ENCODE assay signal across 15 cellular contexts in the genomic region with DNA sequence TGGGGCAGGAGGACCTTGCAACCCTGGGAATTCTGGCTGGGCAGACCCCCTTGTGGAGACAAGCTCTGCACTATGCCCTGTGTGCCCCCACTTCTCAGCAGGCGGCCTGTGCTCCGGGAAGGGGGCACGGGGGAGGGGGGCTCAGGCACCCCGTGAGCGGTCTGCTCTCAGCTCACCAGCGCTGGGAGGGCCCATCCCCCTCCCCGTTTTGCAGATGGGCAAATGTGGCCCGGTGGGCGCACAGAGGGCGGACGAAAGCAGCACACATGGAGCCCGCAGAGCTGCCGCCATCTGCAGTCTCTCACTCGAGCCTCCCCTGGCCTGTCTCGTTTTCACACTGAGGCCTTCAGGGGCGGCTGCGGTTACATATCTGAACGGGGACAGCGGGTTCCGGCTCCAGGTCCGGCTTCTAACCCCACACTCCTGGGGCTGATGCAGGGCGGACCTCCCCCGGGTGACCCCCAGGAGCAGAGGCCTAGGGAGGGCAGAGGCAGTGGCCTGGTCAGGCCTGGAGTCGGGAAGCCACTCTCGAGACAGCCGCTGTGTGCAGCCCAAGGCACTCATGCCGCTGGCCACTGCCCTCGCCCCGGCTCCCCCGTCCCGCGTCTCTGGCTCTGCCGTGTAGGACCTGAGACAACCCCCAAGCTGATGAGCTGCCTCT. TPM values are rescaled to one million over a fixed set of nuclear protein-coding genes. Genes with fewer than 3 reads are reported as not detected.
DNase-seq lines count a peak whose midpoint lies in the region; ATAC-seq, FAIRE-seq and TF ChIP-seq lines count a peak whose summit lies in the region.
"Had no signal": no experiment of that assay in that cellular context is flagged by ENCODE, and none has a peak within 500 bp of the region (broad histone marks: within the 10 kb centered on the region; RNA-seq: fewer than 3 reads in every experiment).

No MANE protein-coding gene starts in this region.

- in situ Hi-C loops in K562 (cut with MboI) = no loop called here

- TF ChIP-seq RAD21 in K562 (CRISPR knock-in tag; conservative IDR thresholded peaks at IDR 0.05 in 1 of 2, IDR thresholded peaks at IDR 0.05 in 1 of 2) = no peak

- TF ChIP-seq POLR2A in K562 (conservative IDR thresholded peaks at IDR 0.05) = no peak
- no peak for TF ChIP-seq POLR2A in spleen (IDR thresholded peaks at IDR 0.05)

- TF ChIP-seq EP300 in K562 (IDR thresholded peaks at IDR 0.05; ENCODE audit: low read length) = no peak

- intact Hi-C loops in K562 (cut with micrococcal nuclease) = no loop called here
- intact Hi-C loops in right cardiac atrium (cut with DNase I) = no loop called here
- intact Hi-C loops in spleen (cut with DNase I; ENCODE audit: low total_unique reads) = no loop called here

- no peak for FAIRE-seq in K562 (lab: Jason Lieb, UNC)
- FAIRE-seq: A549, H54 had no signal

- no peak overlapping the region for H2AFZ ChIP-seq in K562 (ENCODE audit: low read depth, low read length)

- peaks cover 0 to 43% of the 10 kb centered on the region in 2 experiments; a peak in 2 of 5 replicates for H3K4me1 ChIP-seq in K562 (replicated peaks in 1 of 2; ENCODE audit: control insufficient read depth in 2 of 2, insufficient read depth in 2 of 2, low read length in 2 of 2)
- H3K4me1 ChIP-seq in right cardiac atrium (ENCODE audit: control insufficient read depth, insufficient read depth, low read length) = no peaks in the 10 kb centered on the region
- H3K4me1 ChIP-seq in spleen = peaks cover 11 to 35% (median 23%) of the 10 kb centered on the region in 6 donors
- H3K4me1 ChIP-seq: A549 had no signal

- H3K27ac ChIP-seq in K562 (ENCODE audit: extremely low read depth, low read depth, low read length) (no peak overlapping the region), right cardiac atrium (ENCODE audit: low read length) (no peak overlapping the region), spleen (no peak overlapping the region)
- H3K27ac ChIP-seq: A549 had no signal

- BruUV-seq in K562 (replicated peaks; lab: Mats Ljungman, UMichigan) = no TSS peak

- H3K79me2 ChIP-seq in K562 (ENCODE audit: control insufficient read depth, insufficient read depth, low read length) = no peaks in the 10 kb centered on the region

- no peaks in the 10 kb centered on the region for H3K9me1 ChIP-seq in K562 (ENCODE audit: control insufficient read depth, insufficient read depth, low read length)

- H3K4me3 ChIP-seq in H7 (ENCODE audit: insufficient read depth, low read depth, low read length) (no peak overlapping the region), K562 (no peak overlapping the region), right cardiac atrium (ENCODE audit: low read length) (no peak overlapping the region), spleen (no peak overlapping the region)
- H3K4me3 ChIP-seq: A549 had no signal

- H3K36me3 ChIP-seq in H7 (replicated peaks; ENCODE audit: control insufficient read depth, insufficient read depth, low read length) (no peaks in the 10 kb centered on the region), K562 (ENCODE audit: control insufficient read depth, insufficient read depth, low read length) (no peaks in the 10 kb centered on the region), spleen (no peaks in the 10 kb centered on the region)

- TF ChIP-seq CTCF in K562 (IDR thresholded peaks at IDR 0.05 in 2 of 3, conservative IDR thresholded peaks at IDR 0.05 in 1 of 3; ENCODE audit: insufficient read depth in 2 of 3, low read depth in 1 of 3, low read length in 3 of 3) (no peak), spleen (IDR thresholded peaks at IDR 0.05 in 8 of 11, conservative IDR thresholded peaks at IDR 0.05 in 3 of 11) (no peak)

- no peaks in the 10 kb centered on the region; the same call in none of the 2 replicates for H4K20me1 ChIP-seq in K562 (replicated peaks; ENCODE audit: control insufficient read depth, insufficient read depth, low read length)

- DNase-seq in H7 = peak; percentile 61
- DNase-seq in K562 (ENCODE audit: extremely low read depth in 1 of 4, low spot score in 3 of 4) = no peak
- peak in 2 of 3 donors; percentile 47 to 53 for DNase-seq in right cardiac atrium
- DNase-seq in spleen = peak; percentile 65
- DNase-seq: CD8-positive, alpha-beta memory T cell had no signal

- H3K27me3 ChIP-seq in H7 (ENCODE audit: control insufficient read depth, insufficient read depth, low read length) (no peaks in the 10 kb centered on the region), K562 (ENCODE audit: control insufficient read depth in 2 of 2, insufficient read depth in 2 of 2, low read length in 2 of 2) (peaks cover 38 to 69% of the 10 kb centered on the region in 2 experiments; a peak in 4 of 5 replicates), right cardiac atrium (ENCODE audit: control insufficient read depth, insufficient read depth) (no peaks in the 10 kb centered on the region), spleen (replicated peaks in 1 of 7) (peaks cover 0 to 47% (median 0%) of the 10 kb centered on the region in 7 donors)

- no peaks in the 10 kb centered on the region for H3K9me3 ChIP-seq in K562 (replicated peaks; ENCODE audit: control insufficient read depth, insufficient read depth, low read depth, low read length)
- H3K9me3 ChIP-seq in right cardiac atrium (ENCODE audit: control insufficient read depth, low read length) = no peaks in the 10 kb centered on the region
- peaks cover 0 to 4% (median 0%) of the 10 kb centered on the region in 8 donors for H3K9me3 ChIP-seq in spleen
- H3K9me3 ChIP-seq: A549 had no signal

- no peak overlapping the region for H3K4me2 ChIP-seq in K562 (ENCODE audit: insufficient read depth, low read length)
- H3K4me2 ChIP-seq: A549 had no signal

- CTCF ChIA-PET in K562 (lab: Yijun Ruan, JAX; ENCODE audit: low intra/inter-chr PET ratio) = no interaction called here

- ATAC-seq in K562 (peak; percentile 42), right cardiac atrium (no peak), HG02798 (IDR thresholded peaks at IDR 0.05; ENCODE audit: poor library complexity, unreplicated experiment) (no peak), GM21447 (IDR thresholded peaks at IDR 0.05; ENCODE audit: unreplicated experiment) (no peak), HG02759 (IDR thresholded peaks at IDR 0.05; ENCODE audit: unreplicated experiment) (no peak)
- ATAC-seq: A549 had no signal

- H3K9ac ChIP-seq in K562 (ENCODE audit: insufficient read depth in 1 of 2, low read depth in 2 of 2, low read length in 2 of 2) = no peak overlapping the region

- POLR2A ChIA-PET in K562 (lab: Yijun Ruan, JAX) = interaction anchor here (0.5 to 1.1 kb wide), 3 partner anchors 127 to 500 kb away, joined by 3 read pairs; a partner anchor contains a TSS

- 2% methylated on average over 28 of the region's 33 CpGs for WGBS in K562 (ENCODE audit: insufficient coverage, low coverage, missing lambda C conversion rate)
- 85% methylated on average over 33 of the region's 33 CpGs for WGBS in right cardiac atrium
- WGBS in spleen, 5 donors = 80 to 87% (median 82%) methylated on average over 19 to 33 of the region's 33 CpGs

TF ChIP-seq in K562, 482 proteins besides CTCF, POLR2A, EP300 and RAD21 (continues in another document):
- TF ChIP-seq CAMTA2 (CRISPR knock-in tag; conservative IDR thresholded peaks at IDR 0.05) = no peak

RNA-seq across cellular contexts. Expression of a gene that starts 13.9 kb away (rescaled TPM):
- 2.0 TPM in 2 replicates for total RNA-seq in H7 (2014; rRNA removed; shearing (Covaris generic))
- not detected in 2 replicates for total RNA-seq in K562 (2011; cell fraction: chromatin; rRNA removed; ENCODE audit: low replicate concordance)
- total RNA-seq in K562 (2011; cell fraction: nucleolus; rRNA removed) = not detected in 2 replicates
- total RNA-seq in K562 (2011; cell fraction: nucleoplasm; rRNA removed) = not detected in 2 replicates
- total RNA-seq in K562 (2014; rRNA removed) (not detected in 2 replicates), K562 (2014; rRNA removed; fragmentation: Illumina TruSeq; extraction: Trizol) (not detected in 2 replicates), K562 (2015; rRNA removed; fragmentation: Illumina TruSeq; extraction: Trizol) (not detected in 2 replicates), K562 (2021) (0.02 TPM in 1 of 2 replicates, not detected in the other), right cardiac atrium (under 1 TPM in 3 of 4 donors, not detected in 1; 0.17 to 0.54 (median 0.38) TPM), spleen (10 to 100 TPM in 1 of 7 donors, 1 to 10 TPM in 4, under 1 TPM in 2; 0.74 to 13.8 (median 1.7) TPM)
- polyA plus RNA-seq in K562 (2011; rRNA removed) (not detected in 2 replicates), K562 (2014; fragmentation: Illumina TruSeq; extraction: Trizol) (not detected in 2 replicates), K562 (2014; fragmentation: Nextera tagmentation; extraction: Ambion mirVana) (not detected), K562 (2014; rRNA removed) (not detected in 2 replicates), right cardiac atrium (0.02 TPM), spleen (under 1 TPM in 2 of 3 donors, not detected in 1; 0.15 to 0.86 TPM)
- not detected in 2 replicates for polyA plus RNA-seq in K562 (2011; cell fraction: cytosol; rRNA removed)
- not detected in 2 replicates for polyA plus RNA-seq in K562 (2011; cell fraction: nucleus; rRNA removed)
- polyA plus RNA-seq in K562 (2012) = not detected in 2 replicates
- polyA minus RNA-seq in K562 (2011; rRNA and poly(A)+ RNA removed) = not detected in 2 replicates
- polyA minus RNA-seq in K562 (2011; cell fraction: cytosol; rRNA and poly(A)+ RNA removed) = not detected in 2 replicates
- not detected in 2 replicates for polyA minus RNA-seq in K562 (2011; cell fraction: nucleus; rRNA and poly(A)+ RNA removed)
- total RNA-seq: CD8-positive, alpha-beta memory T cell; Daoy; HT-29 had no signal
- polyA plus RNA-seq: AG04450; BJ; CD8-positive, alpha-beta memory T cell; IgD-negative memory B cell had no signal

RNA-seq across cellular contexts. Expression of a gene that starts 54.2 kb away (rescaled TPM):
- total RNA-seq in H7 (2014; rRNA removed; shearing (Covaris generic)) = 0.17 and 0.70 TPM in 2 replicates
- 0.12 and 0.19 TPM in 2 replicates for total RNA-seq in K562 (2011; cell fraction: chromatin; rRNA removed; ENCODE audit: low replicate concordance)
- 0.26 and 0.33 TPM in 2 replicates for total RNA-seq in K562 (2011; cell fraction: nucleolus; rRNA removed)
- 0.15 TPM in 1 of 2 replicates, not detected in the other for total RNA-seq in K562 (2011; cell fraction: nucleoplasm; rRNA removed)
- total RNA-seq in K562 (2014; rRNA removed) = not detected in 2 replicates
- total RNA-seq in K562 (2014; rRNA removed; fragmentation: Illumina TruSeq; extraction: Trizol) = not detected in 2 replicates
- total RNA-seq in K562 (2015; rRNA removed; fragmentation: Illumina TruSeq; extraction: Trizol) = not detected in 2 replicates
- total RNA-seq in K562 (2021) = not detected in 2 replicates
- polyA plus RNA-seq in K562 (2011; rRNA removed) = not detected in 2 replicates
- under 0.01 TPM in 1 of 2 replicates, not detected in the other for polyA plus RNA-seq in K562 (2011; cell fraction: cytosol; rRNA removed)
- 0.06 and 0.26 TPM in 2 replicates for polyA plus RNA-seq in K562 (2011; cell fraction: nucleus; rRNA removed)
- 0.06 TPM in 1 of 2 replicates, not detected in the other for polyA plus RNA-seq in K562 (2012)
- polyA plus RNA-seq in K562 (2014; fragmentation: Illumina TruSeq; extraction: Trizol) = not detected in 2 replicates
- not detected for polyA plus RNA-seq in K562 (2014; fragmentation: Nextera tagmentation; extraction: Ambion mirVana)
- polyA plus RNA-seq in K562 (2014; rRNA removed) = not detected in 2 replicates
- not detected in 2 replicates for polyA minus RNA-seq in K562 (2011; rRNA and poly(A)+ RNA removed)
- polyA minus RNA-seq in K562 (2011; cell fraction: cytosol; rRNA and poly(A)+ RNA removed) = not detected in 2 replicates
- polyA minus RNA-seq in K562 (2011; cell fraction: nucleus; rRNA and poly(A)+ RNA removed) = not detected in 2 replicates
- not detected for total RNA-seq in right cardiac atrium
- not detected for polyA plus RNA-seq in right cardiac atrium
- total RNA-seq in spleen = 1 to 10 TPM in 2 of 7 donors, under 1 TPM in 3, not detected in 2; 0.23 to 2.1 (median 0.77) TPM
- under 1 TPM; 0.12 to 0.77 (median 0.43) TPM for polyA plus RNA-seq in spleen
- polyA plus RNA-seq: AG04450; BJ; CD8-positive, alpha-beta memory T cell; IgD-negative memory B cell had no signal

Comparison
In these comparisons a context has a peak if more than half of its experiments do, and no peak if none do; other contexts are left out.
1. DNase-seq: peak in H7 (single experiment), right cardiac atrium (2 of 3) and spleen (single experiment); none in K562 (0 of 4).